Comparison of ENCODE assay signal across 1 cellular context in the genomic region with DNA sequence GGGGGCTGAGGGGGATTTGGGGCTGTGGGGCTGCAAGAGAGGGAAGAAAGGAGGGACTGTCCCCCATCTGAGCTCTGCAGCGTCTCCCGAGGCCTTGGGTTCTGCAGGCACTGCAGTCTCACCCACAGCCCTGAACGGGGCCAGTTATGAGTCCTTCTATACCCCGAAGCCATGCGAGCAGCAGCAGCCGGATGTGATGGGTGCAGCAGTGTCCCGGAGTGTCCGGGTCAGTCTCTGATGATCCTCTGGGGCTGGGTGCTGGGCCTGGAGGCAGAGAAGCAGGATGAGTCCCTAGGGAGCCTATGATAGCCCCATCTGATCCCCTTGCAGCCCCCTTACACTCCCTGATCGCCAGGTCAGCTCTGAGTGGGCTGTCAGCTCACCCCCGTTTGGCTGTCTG.
TF ChIP-seq lines count a peak whose summit lies in the region.

No MANE protein-coding gene starts in this region.

TF ChIP-seq in K562, 482 proteins besides CTCF, POLR2A, EP300 and RAD21:
- no peak for TF ChIP-seq CBX5 (IDR thresholded peaks at IDR 0.05; ENCODE audit: borderline replicate concordance, low read depth)
- TF ChIP-seq, protein P1, sequence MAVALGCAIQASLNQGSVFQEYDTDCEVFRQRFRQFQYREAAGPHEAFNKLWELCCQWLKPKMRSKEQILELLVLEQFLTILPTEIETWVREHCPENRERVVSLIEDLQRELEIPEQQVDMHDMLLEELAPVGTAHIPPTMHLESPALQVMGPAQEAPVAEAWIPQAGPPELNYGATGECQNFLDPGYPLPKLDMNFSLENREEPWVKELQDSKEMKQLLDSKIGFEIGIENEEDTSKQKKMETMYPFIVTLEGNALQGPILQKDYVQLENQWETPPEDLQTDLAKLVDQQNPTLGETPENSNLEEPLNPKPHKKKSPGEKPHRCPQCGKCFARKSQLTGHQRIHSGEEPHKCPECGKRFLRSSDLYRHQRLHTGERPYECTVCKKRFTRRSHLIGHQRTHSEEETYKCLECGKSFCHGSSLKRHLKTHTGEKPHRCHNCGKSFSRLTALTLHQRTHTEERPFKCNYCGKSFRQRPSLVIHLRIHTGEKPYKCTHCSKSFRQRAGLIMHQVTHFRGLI (CRISPR knock-in tag; IDR thresholded peaks at IDR 0.05), result no peak
- no peak for TF ChIP-seq ZNF583 (CRISPR knock-in tag; IDR thresholded peaks at IDR 0.05)
- TF ChIP-seq ZNF124 (CRISPR knock-in tag; IDR thresholded peaks at IDR 0.05), result no peak
- TF ChIP-seq MYC (IDR thresholded peaks at IDR 0.05; ENCODE audit: low read depth, low read length), result no peak
- no peak for TF ChIP-seq MYC (CRISPR knock-in tag; IDR thresholded peaks at IDR 0.05; ENCODE audit: borderline replicate concordance, low read depth)
- TF ChIP-seq MTA1 (IDR thresholded peaks at IDR 0.05; ENCODE audit: borderline replicate concordance), result no peak
- no peak for TF ChIP-seq SUPT5H (IDR thresholded peaks at IDR 0.05)
